In genomic region chr19:1549332-1549945, GRCh38 we compare ENCODE assay signal across 25 cellular contexts. TPM values are rescaled to one million over a fixed set of nuclear protein-coding genes. Genes with fewer than 3 reads are reported as not detected.
DNase-seq lines count a peak whose midpoint lies in the region; ATAC-seq, FAIRE-seq and TF ChIP-seq lines count a peak whose summit lies in the region.
"Had no signal": no experiment of that assay in that cellular context is flagged by ENCODE, and none has a peak within 500 bp of the region (broad histone marks: within the 10 kb centered on the region; RNA-seq: fewer than 3 reads in every experiment).

No MANE protein-coding gene starts in this region.

- H3K4me3 ChIP-seq in HEK293 (ENCODE audit: low read depth, low read length) (no peak overlapping the region), IMR-90 (ENCODE audit: insufficient read depth, low read depth, low read length) (no peak overlapping the region), H1 (ENCODE audit: extremely low read depth in 1 of 4, insufficient read depth in 2 of 4, low read depth in 3 of 4, low read length in 4 of 4) (no peak overlapping the region)
- H3K4me3 ChIP-seq: A549; BLaER1 treated with 17β-estradiol and CSF1 and Interleukin-3, amounts not matched to agents 10 nM and 100 nM; GM12878 had no signal

- no peak overlapping the region for H2BK12ac ChIP-seq in H1 (ENCODE audit: low read depth, low read length)

- TF ChIP-seq RAD21 in IMR-90 (IDR thresholded peaks at IDR 0.05; ENCODE audit: low read length) (no peak), H1 (IDR thresholded peaks at IDR 0.05 in 1 of 2, conservative IDR thresholded peaks at IDR 0.05 in 1 of 2; ENCODE audit: low read depth in 2 of 2, low read length in 2 of 2) (no peak)

- peaks cover 11% of the 10 kb centered on the region; the same call in 1 of the 2 replicates for H3K23me2 ChIP-seq in H1 (ENCODE audit: low read depth, low read length)

- POLR2A ChIA-PET in HEK293 (lab: Yijun Ruan, JAX): no interaction called here
- POLR2A ChIA-PET in IMR-90 (lab: Charles Lee; ENCODE audit: unreplicated experiment): no interaction called here
- POLR2A ChIA-PET in H1 (lab: Charles Lee; ENCODE audit: partially characterized antibody): interaction anchor here (1.7 kb wide), 1 partner anchor 42 kb away, joined by 6 read pairs; no protein-coding TSS in a partner anchor

- DNase-seq in IMR-90 (no peak), H1 (ENCODE audit: low read depth in 1 of 2, low spot score in 2 of 2) (no peak), NCI-H128 (lab: John Stamatoyannopoulos, UW; ENCODE audit: unreplicated experiment) (no peak), A172 (ENCODE audit: low spot score) (no peak), RKO (ENCODE audit: low spot score) (no peak)
- DNase-seq: ACHN; AML-193; BE2C; CD4-positive, alpha-beta T cell; CD8-positive, alpha-beta memory T cell; DMS 273 treated with DMSO at 0.1 percent for 48 hours; DMS79; EL; GDM1; H9 had no signal

- H4K20me1 ChIP-seq in IMR-90 (ENCODE audit: insufficient read depth, low read length): no peaks in the 10 kb centered on the region; the same call in 1 of the 2 replicates
- H4K20me1 ChIP-seq in H1 (replicated peaks in 1 of 2; ENCODE audit: control insufficient read depth in 1 of 2, insufficient read depth in 2 of 2, low read length in 2 of 2): peaks cover 3 to 6% of the 10 kb centered on the region in 2 experiments

- in situ Hi-C loops in IMR-90 (cut with MboI; ENCODE audit: low sequenced_read_pairs): loop anchor here (25.0 kb wide), 1 partner anchor 238 kb away; no protein-coding TSS in a partner anchor

- WGBS in IMR-90 (ENCODE audit: extremely low coverage in 2 of 2, insufficient read length in 1 of 2), 2 experiments: 84% methylated on average over 4 of the region's 4 CpGs; no CpG with 5 or more reads in 1 of the 2 experiments
- WGBS in H1 (ENCODE audit: extremely low coverage in 1 of 2, insufficient coverage in 1 of 2, insufficient read length in 1 of 2, insufficient replicate concordance in 2 of 2, low coverage in 1 of 2, low lambda C conversion rate in 2 of 2, missing lambda C conversion rate in 1 of 2), 2 experiments: 72 to 100% methylated on average over 2 to 3 of the region's 4 CpGs

- no peak for ATAC-seq in IMR-90 (ENCODE audit: low read depth)
- ATAC-seq: A549, GM12878, HCT116 had no signal

- H2AK5ac ChIP-seq in IMR-90 (ENCODE audit: low read depth, low read length): no peak overlapping the region
- peak overlapping the region; percentile 65; the same call in 1 of the 2 replicates for H2AK5ac ChIP-seq in H1 (ENCODE audit: low read depth, low read length)

- H3K27me3 ChIP-seq in IMR-90 (ENCODE audit: control insufficient read depth, insufficient read depth, low read length) (peaks cover 2% of the 10 kb centered on the region), H1 (replicated peaks in 1 of 4; ENCODE audit: control insufficient read depth in 3 of 4, extremely low read depth in 1 of 4, insufficient read depth in 3 of 4, low read length in 3 of 4) (peaks cover 0 to 2% (median 0%) of the 10 kb centered on the region in 4 experiments; a peak in 1 of 7 replicates)

- BruUV-seq in IMR-90 (replicated peaks; lab: Mats Ljungman, UMichigan): no TSS peak

- no peak for FAIRE-seq in H1 (lab: Jason Lieb, UNC)
- FAIRE-seq: A549, D721Med, GM12878, GM19239 had no signal

- H3K4ac ChIP-seq in IMR-90 (ENCODE audit: low read depth, low read length) (no peak overlapping the region), H1 (replicated peaks; ENCODE audit: insufficient read length, low read depth, low read length) (no peak overlapping the region)

- H4K5ac ChIP-seq in IMR-90 (ENCODE audit: low read depth, low read length) (no peak overlapping the region), H1 (ENCODE audit: insufficient read length, low read depth, low read length) (no peak overlapping the region)

- H3K18ac ChIP-seq in IMR-90 (ENCODE audit: low read depth, low read length): no peak overlapping the region
- no peak overlapping the region for H3K18ac ChIP-seq in H1 (ENCODE audit: extremely low read depth, low read length)

- H3K79me1 ChIP-seq in IMR-90 (ENCODE audit: low read depth in 1 of 2, low read length in 2 of 2): peaks cover 3 to 6% of the 10 kb centered on the region in 2 experiments; a peak in 2 of 4 replicates
- H3K79me1 ChIP-seq in H1 (ENCODE audit: low read depth, low read length): no peaks in the 10 kb centered on the region

- peaks cover 0 to 4% of the 10 kb centered on the region in 2 experiments; a peak in 1 of 3 replicates for H3K36me3 ChIP-seq in HEK293 (ENCODE audit: control insufficient read depth in 2 of 2, insufficient read depth in 1 of 2, low read length in 2 of 2)
- peaks cover 7% of the 10 kb centered on the region; the same call in 1 of the 2 replicates for H3K36me3 ChIP-seq in IMR-90 (ENCODE audit: control insufficient read depth, insufficient read depth, low read length)
- no peaks in the 10 kb centered on the region for H3K36me3 ChIP-seq in H1 (ENCODE audit: control insufficient read depth in 2 of 4, insufficient read depth in 4 of 4, low read length in 3 of 4)

- peak overlapping the region; percentile 45 for H2BK5ac ChIP-seq in IMR-90 (ENCODE audit: low read depth, low read length, poor library complexity, severe bottlenecking)
- no peak overlapping the region for H2BK5ac ChIP-seq in H1 (ENCODE audit: low read depth, low read length)

- H3K23ac ChIP-seq in IMR-90 (ENCODE audit: low read depth, low read length): no peak overlapping the region
- no peak overlapping the region for H3K23ac ChIP-seq in H1 (ENCODE audit: insufficient read length)

- TF ChIP-seq CTCF in HEK293 (tag by site-specific recombination; IDR thresholded peaks at IDR 0.05): no peak
- no peak for TF ChIP-seq CTCF in IMR-90 (conservative IDR thresholded peaks at IDR 0.05; ENCODE audit: low read depth, low read length)
- no peak for TF ChIP-seq CTCF in H1 (IDR thresholded peaks at IDR 0.05; ENCODE audit: control extremely low read depth in 1 of 3, insufficient read depth in 1 of 3, low read depth in 1 of 3, low read length in 3 of 3)

- H4K8ac ChIP-seq in IMR-90 (ENCODE audit: low read depth in 2 of 2, low read length in 2 of 2) (no peak overlapping the region), H1 (ENCODE audit: extremely low read depth, insufficient read depth, low read length) (no peak overlapping the region)

- intact Hi-C loops in IMR-90 (cut with micrococcal nuclease): loop anchor here (5.0 kb wide), 1 partner anchor 248 kb away; no protein-coding TSS in a partner anchor

- no peak for TF ChIP-seq EP300 in H1 (IDR thresholded peaks at IDR 0.05; ENCODE audit: borderline replicate concordance in 1 of 2, low read depth in 2 of 2, low read length in 2 of 2)

- no peaks in the 10 kb centered on the region for H3K79me2 ChIP-seq in H1 (ENCODE audit: control insufficient read depth in 1 of 2, insufficient read depth in 2 of 2, low read length in 2 of 2)

- H3K27ac ChIP-seq in HEK293 (ENCODE audit: extremely low read depth, low read depth, low read length) (no peak overlapping the region), IMR-90 (ENCODE audit: insufficient read depth, low read length) (no peak overlapping the region), H1 (ENCODE audit: low read depth, low read length) (no peak overlapping the region)
- H3K27ac ChIP-seq: 22Rv1; A549; BLaER1 treated with 17β-estradiol and CSF1 and Interleukin-3, amounts not matched to agents 10 nM and 100 nM had no signal

- H2BK15ac ChIP-seq in IMR-90 (ENCODE audit: low read depth, low read length) (no peak overlapping the region), H1 (ENCODE audit: low read length) (no peak overlapping the region)

- CTCF ChIA-PET in HEK293 (lab: Yijun Ruan, JAX) (no interaction called here), IMR-90 (lab: Yijun Ruan, JAX) (no interaction called here), H1 (lab: Charles Lee; ENCODE audit: partially characterized antibody) (no interaction called here)

- dilution Hi-C loops in IMR-90 (cut with HindIII; ENCODE audit: low sequenced_read_pairs, unreplicated experiment): no loop called here

- H3K14ac ChIP-seq in IMR-90 (replicated peaks; ENCODE audit: low read depth, low read length) (no peak overlapping the region), H1 (ENCODE audit: insufficient read length) (no peak overlapping the region)

- H2BK120ac ChIP-seq in IMR-90 (ENCODE audit: low read depth, low read length): no peak overlapping the region
- H2BK120ac ChIP-seq in H1 (replicated peaks; ENCODE audit: low read depth, low read length): no peak overlapping the region

- H3K9me1 ChIP-seq in IMR-90 (ENCODE audit: insufficient read depth, low read length): peaks cover 3% of the 10 kb centered on the region; the same call in 1 of the 2 replicates

- H2AFZ ChIP-seq in IMR-90 (replicated peaks; ENCODE audit: low read length, poor library complexity): no peak overlapping the region
- H2AFZ ChIP-seq in H1 (ENCODE audit: low read length): no peak overlapping the region

- no peak overlapping the region for H3K4me2 ChIP-seq in IMR-90 (ENCODE audit: low read depth, low read length)
- H3K4me2 ChIP-seq in H1 (ENCODE audit: insufficient read depth in 1 of 2, low read depth in 2 of 2, low read length in 2 of 2): no peak overlapping the region
- H3K4me2 ChIP-seq: A549; BLaER1 treated with 17β-estradiol and CSF1 and Interleukin-3, amounts not matched to agents 10 nM and 100 nM had no signal

- H3K4me1 ChIP-seq in HEK293 (ENCODE audit: control insufficient read depth, insufficient read depth, low read length) (no peaks in the 10 kb centered on the region), IMR-90 (ENCODE audit: control insufficient read depth, insufficient read depth, low read length) (no peaks in the 10 kb centered on the region), H1 (replicated peaks in 1 of 4; ENCODE audit: control insufficient read depth in 3 of 4, insufficient read depth in 4 of 4, low read length in 3 of 4) (no peaks in the 10 kb centered on the region)
- H3K4me1 ChIP-seq: A549, BE2C had no signal

- H3K9me3 ChIP-seq in HEK293 (ENCODE audit: control insufficient read depth, insufficient read depth, low read depth, low read length) (no peaks in the 10 kb centered on the region), IMR-90 (ENCODE audit: control insufficient read depth, insufficient read depth, low read length) (no peaks in the 10 kb centered on the region), H1 (ENCODE audit: insufficient read depth in 2 of 2, low read depth in 1 of 2, low read length in 1 of 2) (no peaks in the 10 kb centered on the region; a peak in 1 of 4 replicates)
- H3K9me3 ChIP-seq: A549, BE2C had no signal

- H2BK20ac ChIP-seq in IMR-90 (ENCODE audit: low read depth, low read length): no peak overlapping the region
- H2BK20ac ChIP-seq in H1 (ENCODE audit: low read length): no peak overlapping the region

- H4K91ac ChIP-seq in IMR-90 (ENCODE audit: insufficient read depth, low read depth, low read length) (no peak overlapping the region), H1 (replicated peaks; ENCODE audit: insufficient read length, low read length) (no peak overlapping the region)

- H3K9ac ChIP-seq in IMR-90 (ENCODE audit: low read depth, low read length): no peak overlapping the region
- H3K9ac ChIP-seq in H1 (replicated peaks in 1 of 4; ENCODE audit: extremely low read depth in 1 of 4, low read depth in 3 of 4, low read length in 3 of 4): no peak overlapping the region
- H3K9ac ChIP-seq: BLaER1 treated with 17β-estradiol and CSF1 and Interleukin-3, amounts not matched to agents 10 nM and 100 nM had no signal

- no peak overlapping the region for H3K56ac ChIP-seq in IMR-90 (ENCODE audit: extremely low read depth, insufficient read depth, low read length)
- H3K56ac ChIP-seq in H1 (replicated peaks; ENCODE audit: insufficient read length, low read depth, low read length): no peak overlapping the region

- H2AK9ac ChIP-seq in IMR-90 (replicated peaks; ENCODE audit: low read depth, low read length, poor library complexity): no peak overlapping the region

- TF ChIP-seq POLR2A in IMR-90 (IDR thresholded peaks at IDR 0.05; ENCODE audit: low read depth, low read length) (no peak), H1 (IDR thresholded peaks at IDR 0.05; ENCODE audit: control extremely low read depth in 1 of 2, low read depth in 2 of 2, low read length in 2 of 2) (no peak)

RNA-seq across cellular contexts. Expression of gene MEX3D, which starts 18.7 kb away (rescaled TPM):
- 9.1 and 11.9 TPM in 2 replicates for total RNA-seq in IMR-90 (2012; rRNA removed)
- polyA plus RNA-seq in IMR-90 (2012; rRNA removed) (9.6 and 18.2 TPM in 2 replicates), H1 (2011; rRNA removed) (20.8 and 32.1 TPM in 2 replicates)
- polyA plus RNA-seq in IMR-90 (2012; cell fraction: cytosol; rRNA removed): 9.3 and 32.6 TPM in 2 replicates
- 7.9 and 22.2 TPM in 2 replicates for polyA plus RNA-seq in IMR-90 (2012; cell fraction: nucleus; rRNA removed; ENCODE audit: low replicate concordance)
- total RNA-seq in H1 (2021; fragmentation: NEBNext Ultra II Directional; extraction: Animal tissue kit (Norgen Biotek cat#: 25700)): 78.8 and 83.4 TPM in 2 replicates
- polyA plus RNA-seq in H1 (2011; cell fraction: cytosol; rRNA removed): 26.0 TPM
- polyA plus RNA-seq in H1 (2011; cell fraction: nucleus; rRNA removed): 30.2 TPM
- polyA plus RNA-seq in H1 (2012, experiment 1 of 2): 18.2 to 26.2 TPM (median 24.6 TPM) in 4 replicates
- 15.1 TPM for polyA plus RNA-seq in H1 (2012, experiment 2 of 2)
- polyA plus RNA-seq in H1 (2013, experiment 1 of 2): 41.2 TPM
- 41.1 TPM for polyA plus RNA-seq in H1 (2013, experiment 2 of 2)
- polyA minus RNA-seq in H1 (2011; rRNA and poly(A)+ RNA removed): 3.1 and 6.7 TPM in 2 replicates
- polyA minus RNA-seq in H1 (2011; cell fraction: cytosol; rRNA and poly(A)+ RNA removed): 76.2 TPM
- 34.3 TPM for polyA minus RNA-seq in H1 (2011; cell fraction: nucleus; rRNA and poly(A)+ RNA removed)
- 63.7 and 79.0 TPM in 2 replicates for total RNA-seq in A172 (2014; rRNA removed; shearing (Covaris generic))
- polyA plus RNA-seq: CD8-positive, alpha-beta memory T cell had no signal

RNA-seq across cellular contexts. Expression of gene PLK5, which starts 25.6 kb away (rescaled TPM):
- total RNA-seq in IMR-90 (2012; rRNA removed): not detected in 2 replicates
- 0.04 TPM in 1 of 2 replicates, not detected in the other for polyA plus RNA-seq in IMR-90 (2012; rRNA removed)
- 0.05 TPM in 1 of 2 replicates, not detected in the other for polyA plus RNA-seq in IMR-90 (2012; cell fraction: cytosol; rRNA removed)
- 0.76 and 1.1 TPM in 2 replicates for polyA plus RNA-seq in IMR-90 (2012; cell fraction: nucleus; rRNA removed; ENCODE audit: low replicate concordance)
- 0.43 and 1.2 TPM in 2 replicates for total RNA-seq in H1 (2021; fragmentation: NEBNext Ultra II Directional; extraction: Animal tissue kit (Norgen Biotek cat#: 25700))
- 0.45 and 0.82 TPM in 2 replicates for polyA plus RNA-seq in H1 (2011; rRNA removed)
- polyA plus RNA-seq in H1 (2011; cell fraction: cytosol; rRNA removed): 0.69 TPM
- polyA plus RNA-seq in H1 (2011; cell fraction: nucleus; rRNA removed): 4.9 TPM
- polyA plus RNA-seq in H1 (2012, experiment 1 of 2): 0.56 to 0.73 TPM (median 0.64 TPM) in 3 of 4 replicates, not detected in the other
- polyA plus RNA-seq in H1 (2012, experiment 2 of 2): 0.29 TPM
- polyA plus RNA-seq in H1 (2013, experiment 1 of 2): 0.81 TPM
- polyA plus RNA-seq in H1 (2013, experiment 2 of 2): 0.33 TPM
- polyA minus RNA-seq in H1 (2011; rRNA and poly(A)+ RNA removed): 0.06 and 0.29 TPM in 2 replicates
- polyA minus RNA-seq in H1 (2011; cell fraction: cytosol; rRNA and poly(A)+ RNA removed): 0.66 TPM
- polyA minus RNA-seq in H1 (2011; cell fraction: nucleus; rRNA and poly(A)+ RNA removed): 1.5 TPM
- total RNA-seq in A172 (2014; rRNA removed; shearing (Covaris generic)): 0.22 TPM in 1 of 2 replicates, not detected in the other
- total RNA-seq: CD8-positive, alpha-beta memory T cell; H4 had no signal
- polyA plus RNA-seq: A549; CD14-positive monocyte; CD8-positive, alpha-beta memory T cell; GM12878 had no signal

RNA-seq across cellular contexts. Expression of gene ADAMTSL5, which starts 36.6 kb away (rescaled TPM):
- total RNA-seq in IMR-90 (2012; rRNA removed): 0.83 and 0.90 TPM in 2 replicates
- polyA plus RNA-seq in IMR-90 (2012; rRNA removed) (10.8 and 13.4 TPM in 2 replicates), H1 (2011; rRNA removed) (0.82 and 2.6 TPM in 2 replicates)
- 7.7 and 13.2 TPM in 2 replicates for polyA plus RNA-seq in IMR-90 (2012; cell fraction: cytosol; rRNA removed)
- 31.7 and 79.5 TPM in 2 replicates for polyA plus RNA-seq in IMR-90 (2012; cell fraction: nucleus; rRNA removed; ENCODE audit: low replicate concordance)
- 0.99 and 1.4 TPM in 2 replicates for total RNA-seq in H1 (2021; fragmentation: NEBNext Ultra II Directional; extraction: Animal tissue kit (Norgen Biotek cat#: 25700))
- polyA plus RNA-seq in H1 (2011; cell fraction: cytosol; rRNA removed): 1.0 TPM
- polyA plus RNA-seq in H1 (2011; cell fraction: nucleus; rRNA removed): 2.7 TPM
- 0.42 to 0.86 TPM (median 0.67 TPM) in 4 replicates for polyA plus RNA-seq in H1 (2012, experiment 1 of 2)
- 0.30 TPM for polyA plus RNA-seq in H1 (2012, experiment 2 of 2)
- 0.26 TPM for polyA plus RNA-seq in H1 (2013, experiment 1 of 2)
- polyA plus RNA-seq in H1 (2013, experiment 2 of 2): 0.42 TPM
- 0.09 and 0.49 TPM in 2 replicates for polyA minus RNA-seq in H1 (2011; rRNA and poly(A)+ RNA removed)
- not detected for polyA minus RNA-seq in H1 (2011; cell fraction: cytosol; rRNA and poly(A)+ RNA removed)
- polyA minus RNA-seq in H1 (2011; cell fraction: nucleus; rRNA and poly(A)+ RNA removed): 0.40 TPM
- 3.9 and 6.4 TPM in 2 replicates for total RNA-seq in A172 (2014; rRNA removed; shearing (Covaris generic))
- polyA plus RNA-seq: CD14-positive monocyte had no signal

RNA-seq across cellular contexts. Expression of gene MBD3, which starts 43.2 kb away (rescaled TPM):
- 42.5 and 47.5 TPM in 2 replicates for total RNA-seq in IMR-90 (2012; rRNA removed)
- polyA plus RNA-seq in IMR-90 (2012; rRNA removed) (66.3 and 79.9 TPM in 2 replicates), H1 (2011; rRNA removed) (88.2 and 113 TPM in 2 replicates)
- 48.0 and 72.2 TPM in 2 replicates for polyA plus RNA-seq in IMR-90 (2012; cell fraction: cytosol; rRNA removed)
- polyA plus RNA-seq in IMR-90 (2012; cell fraction: nucleus; rRNA removed; ENCODE audit: low replicate concordance): 121 and 247 TPM in 2 replicates
- 110 and 115 TPM in 2 replicates for total RNA-seq in H1 (2021; fragmentation: NEBNext Ultra II Directional; extraction: Animal tissue kit (Norgen Biotek cat#: 25700))
- polyA plus RNA-seq in H1 (2011; cell fraction: cytosol; rRNA removed): 88.4 TPM
- polyA plus RNA-seq in H1 (2011; cell fraction: nucleus; rRNA removed): 124 TPM
- polyA plus RNA-seq in H1 (2012, experiment 1 of 2): 35.0 to 76.4 TPM (median 70.7 TPM) in 4 replicates
- 53.8 TPM for polyA plus RNA-seq in H1 (2012, experiment 2 of 2)
- polyA plus RNA-seq in H1 (2013, experiment 1 of 2): 51.4 TPM
- 49.4 TPM for polyA plus RNA-seq in H1 (2013, experiment 2 of 2)
- polyA minus RNA-seq in H1 (2011; rRNA and poly(A)+ RNA removed): 30.3 and 32.3 TPM in 2 replicates
- polyA minus RNA-seq in H1 (2011; cell fraction: cytosol; rRNA and poly(A)+ RNA removed): 61.4 TPM
- 52.8 TPM for polyA minus RNA-seq in H1 (2011; cell fraction: nucleus; rRNA and poly(A)+ RNA removed)
- total RNA-seq in A172 (2014; rRNA removed; shearing (Covaris generic)): 158 and 172 TPM in 2 replicates

RNA-seq across cellular contexts. Expression of gene UQCR11, which starts 55.8 kb away (rescaled TPM):
- total RNA-seq in IMR-90 (2012; rRNA removed): 22.8 and 29.2 TPM in 2 replicates
- 177 and 248 TPM in 2 replicates for polyA plus RNA-seq in IMR-90 (2012; rRNA removed)
- polyA plus RNA-seq in IMR-90 (2012; cell fraction: cytosol; rRNA removed): 116 and 122 TPM in 2 replicates
- polyA plus RNA-seq in IMR-90 (2012; cell fraction: nucleus; rRNA removed; ENCODE audit: low replicate concordance): 35.8 and 42.4 TPM in 2 replicates
- 162 and 179 TPM in 2 replicates for total RNA-seq in H1 (2021; fragmentation: NEBNext Ultra II Directional; extraction: Animal tissue kit (Norgen Biotek cat#: 25700))
- 171 and 209 TPM in 2 replicates for polyA plus RNA-seq in H1 (2011; rRNA removed)
- 116 TPM for polyA plus RNA-seq in H1 (2011; cell fraction: cytosol; rRNA removed)
- 97.6 TPM for polyA plus RNA-seq in H1 (2011; cell fraction: nucleus; rRNA removed)
- polyA plus RNA-seq in H1 (2012, experiment 1 of 2): 113 to 194 TPM (median 144 TPM) in 4 replicates
- 120 TPM for polyA plus RNA-seq in H1 (2012, experiment 2 of 2)
- 158 TPM for polyA plus RNA-seq in H1 (2013, experiment 1 of 2)
- polyA plus RNA-seq in H1 (2013, experiment 2 of 2): 164 TPM
- 30.3 and 34.7 TPM in 2 replicates for polyA minus RNA-seq in H1 (2011; rRNA and poly(A)+ RNA removed)
- 19.2 TPM for polyA minus RNA-seq in H1 (2011; cell fraction: cytosol; rRNA and poly(A)+ RNA removed)
- polyA minus RNA-seq in H1 (2011; cell fraction: nucleus; rRNA and poly(A)+ RNA removed): 33.2 TPM
- total RNA-seq in A172 (2014; rRNA removed; shearing (Covaris generic)): 74.2 and 88.5 TPM in 2 replicates
